Comparison of ENCODE assay signal across 11 cellular contexts in genomic region chr9:89448821-89449220, GRCh38. TPM values are rescaled to one million over a fixed set of nuclear protein-coding genes. Genes with fewer than 3 reads are reported as not detected.
DNase-seq lines count a peak whose midpoint lies in the region; ATAC-seq and TF ChIP-seq lines count a peak whose summit lies in the region.
"Had no signal": no experiment of that assay in that cellular context is flagged by ENCODE, and none has a peak within 500 bp of the region (broad histone marks: within the 10 kb centered on the region; RNA-seq: fewer than 3 reads in every experiment).

No MANE protein-coding gene starts in this region.

- intact Hi-C loops in activated naive CD4-positive, alpha-beta T cell treated with anti-CD3 and anti-CD28 coated beads for 36 hours (cut with micrococcal nuclease) = loop anchor here (1.0 kb wide), 2 partner anchors 7 to 15 kb away; no protein-coding TSS in a partner anchor

- no peaks in the 10 kb centered on the region for H3K27me3 Mint-ChIP-seq in activated naive CD4-positive, alpha-beta T cell treated with anti-CD3 and anti-CD28 coated beads for 36 hours (ENCODE audit: low read depth)
- H3K27me3 Mint-ChIP-seq in type B pancreatic cell = no peaks in the 10 kb centered on the region

- CTCF ChIA-PET in activated naive CD4-positive, alpha-beta T cell treated with anti-CD3 and anti-CD28 coated beads for 36 hours (lab: Charles Lee) = interaction anchor here (1.2 to 3.1 kb wide), 5 partner anchors 10 to 100 kb away, joined by 4 to 20 read pairs (median 5); no protein-coding TSS in a partner anchor

- H3K36me3 Mint-ChIP-seq in activated naive CD4-positive, alpha-beta T cell treated with anti-CD3 and anti-CD28 coated beads for 36 hours (ENCODE audit: low read depth) = peaks cover 54% of the 10 kb centered on the region
- peaks cover 17 to 40% of the 10 kb centered on the region in 2 donors for H3K36me3 Mint-ChIP-seq in activated naive CD4-positive, alpha-beta T cell treated with anti-CD3 and anti-CD28 coated beads, Interleukin-2, amount 50 U/mL, for 72 hours
- H3K36me3 Mint-ChIP-seq in type B pancreatic cell = peaks cover 3% of the 10 kb centered on the region

- no peak for ATAC-seq in activated naive CD4-positive, alpha-beta T cell treated with anti-CD3 and anti-CD28 coated beads, Interleukin-2, amount 50 U/mL, for 72 hours
- no peak for ATAC-seq in HG03565 (IDR thresholded peaks at IDR 0.05; ENCODE audit: unreplicated experiment)

- DNase-seq in activated naive CD4-positive, alpha-beta T cell treated with anti-CD3 and anti-CD28 coated beads for 36 hours = no peak
- no peak for DNase-seq in activated naive CD4-positive, alpha-beta T cell treated with Interleukin-2 at 50 U/mL for 16 hours
- no peak for DNase-seq in activated naive CD4-positive, alpha-beta T cell treated with anti-CD3 and anti-CD28 coated beads, Interleukin-2, amount 50 U/mL, for 72 hours (ENCODE audit: low spot score in 2 of 2)
- DNase-seq in midbrain (lab: John Stamatoyannopoulos, UW) = peak; percentile 82
- DNase-seq in type B pancreatic cell (ENCODE audit: extremely low spot score, unreplicated experiment) = no peak
- no peak for DNase-seq in middle frontal gyrus (ENCODE audit: extremely low spot score, low spot score)
- DNase-seq in GF-D8 (lab: John Stamatoyannopoulos, UW) = no peak
- DNase-seq: DMS53, kidney glomerular epithelial cell, NCI-H1417 treated with DMSO at 0.1 percent for 48 hours had no signal

- TF ChIP-seq CTCF in type B pancreatic cell (conservative IDR thresholded peaks at IDR 0.05) = no peak

- no peaks in the 10 kb centered on the region for H3K9me3 Mint-ChIP-seq in activated naive CD4-positive, alpha-beta T cell treated with anti-CD3 and anti-CD28 coated beads for 36 hours
- no peaks in the 10 kb centered on the region for H3K9me3 Mint-ChIP-seq in activated naive CD4-positive, alpha-beta T cell treated with anti-CD3 and anti-CD28 coated beads, Interleukin-2, amount 50 U/mL, for 72 hours
- no peaks in the 10 kb centered on the region for H3K9me3 Mint-ChIP-seq in type B pancreatic cell

- peak overlapping the region; percentile 53 for H3K4me3 Mint-ChIP-seq in activated naive CD4-positive, alpha-beta T cell treated with anti-CD3 and anti-CD28 coated beads for 36 hours
- H3K4me3 Mint-ChIP-seq in type B pancreatic cell = no peak overlapping the region

- peaks cover 91% of the 10 kb centered on the region for H3K4me1 Mint-ChIP-seq in activated naive CD4-positive, alpha-beta T cell treated with anti-CD3 and anti-CD28 coated beads for 36 hours (ENCODE audit: low read depth)
- peaks cover 21% of the 10 kb centered on the region for H3K4me1 Mint-ChIP-seq in type B pancreatic cell (ENCODE audit: unreplicated experiment)

- peak overlapping the region; percentile 85 for H3K27ac Mint-ChIP-seq in activated naive CD4-positive, alpha-beta T cell treated with anti-CD3 and anti-CD28 coated beads for 36 hours
- peak overlapping the region; percentile 87 to 95 for H3K27ac Mint-ChIP-seq in activated naive CD4-positive, alpha-beta T cell treated with anti-CD3 and anti-CD28 coated beads, Interleukin-2, amount 50 U/mL, for 72 hours
- peak overlapping the region; percentile 30 for H3K27ac Mint-ChIP-seq in type B pancreatic cell

RNA-seq across cellular contexts. Expression of gene SEMA4D, which starts 49.1 kb away (rescaled TPM):
- 100 to 1,000 TPM; 156 to 160 TPM for total RNA-seq in activated naive CD4-positive, alpha-beta T cell treated with anti-CD3 and anti-CD28 coated beads for 36 hours
- 100 to 1,000 TPM; 211 to 278 TPM for total RNA-seq in activated naive CD4-positive, alpha-beta T cell treated with anti-CD3 and anti-CD28 coated beads, Interleukin-2, amount 50 U/mL, for 72 hours
- total RNA-seq in type B pancreatic cell (ENCODE audit: low replicate concordance) = 32.3 and 43.6 TPM in 2 replicates

Comparison
In these comparisons a context has a peak if more than half of its experiments do, and no peak if none do; other contexts are left out.
1. H3K27ac Mint-ChIP-seq: peak in every context shown above with its lines; median percentile 91 in activated naive CD4-positive, alpha-beta T cell treated with anti-CD3 and anti-CD28 coated beads, Interleukin-2, amount 50 U/mL, for 72 hours; 85 in activated naive CD4-positive, alpha-beta T cell treated with anti-CD3 and anti-CD28 coated beads for 36 hours; 30 in type B pancreatic cell.